Comparison of ENCODE assay signal across 2 cellular contexts in genomic region chr19:57887195-57887941, GRCh38.
TF ChIP-seq lines count a peak whose summit lies in the region.

No MANE protein-coding gene starts in this region.

TF ChIP-seq in A549, 52 proteins besides CTCF, POLR2A, EP300 and RAD21:
- TF ChIP-seq ZSCAN20 (CRISPR knock-in tag; IDR thresholded peaks at IDR 0.05) (no peak), MAX (IDR thresholded peaks at IDR 0.05) (no peak), E2F6 (IDR thresholded peaks at IDR 0.05; ENCODE audit: borderline replicate concordance, low read depth) (no peak), RCOR1 (IDR thresholded peaks at IDR 0.05; ENCODE audit: low read depth, low read length) (no peak), RFX5 (IDR thresholded peaks at IDR 0.05) (no peak), FOSL2 (IDR thresholded peaks at IDR 0.05) (no peak), FOSL2 (CRISPR knock-in tag; IDR thresholded peaks at IDR 0.05) (no peak), NPAS2 (CRISPR knock-in tag; IDR thresholded peaks at IDR 0.05; ENCODE audit: borderline replicate concordance) (no peak), HOXB13 (CRISPR knock-in tag; IDR thresholded peaks at IDR 0.05; ENCODE audit: low read depth) (no peak), MYC (IDR thresholded peaks at IDR 0.05; ENCODE audit: borderline replicate concordance, low read length) (no peak), ZC3H11A (IDR thresholded peaks at IDR 0.05) (no peak), ZFP36 (IDR thresholded peaks at IDR 0.05; ENCODE audit: borderline replicate concordance, partially characterized antibody) (no peak), BHLHE40 (IDR thresholded peaks at IDR 0.05; ENCODE audit: low read depth, low read length) (no peak)
- TF ChIP-seq, protein P1, sequence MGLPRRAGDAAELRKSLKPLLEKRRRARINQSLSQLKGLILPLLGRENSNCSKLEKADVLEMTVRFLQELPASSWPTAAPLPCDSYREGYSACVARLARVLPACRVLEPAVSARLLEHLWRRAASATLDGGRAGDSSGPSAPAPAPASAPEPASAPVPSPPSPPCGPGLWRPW (IDR thresholded peaks at IDR 0.05): no peak

TF ChIP-seq in GM12878, 131 proteins besides CTCF, POLR2A, EP300 and RAD21:
- TF ChIP-seq BRCA1 (IDR thresholded peaks at IDR 0.05; ENCODE audit: low read depth, low read length) (no peak), RB1 (IDR thresholded peaks at IDR 0.05; ENCODE audit: borderline replicate concordance) (no peak), TBL1XR1 (IDR thresholded peaks at IDR 0.05; ENCODE audit: low read depth, low read length) (no peak), FOXM1 (IDR thresholded peaks at IDR 0.05; ENCODE audit: low read depth, low read length) (no peak), JUNB (IDR thresholded peaks at IDR 0.05) (no peak), RFX5 (IDR thresholded peaks at IDR 0.05; ENCODE audit: low read depth, low read length) (no peak)
